ENCODE assay signal across 8 cellular contexts in genomic region chr7:139095194-139095659, GRCh38. TPM values are rescaled to one million over a fixed set of nuclear protein-coding genes. Genes with fewer than 3 reads are reported as not detected.
DNase-seq lines count a peak whose midpoint lies in the region; ATAC-seq and TF ChIP-seq lines count a peak whose summit lies in the region.

No MANE protein-coding gene starts in this region.

- TF ChIP-seq POLR2A in esophagus squamous epithelium (IDR thresholded peaks at IDR 0.05), result peak in 1 of 4 donors; percentile 24

- H3K36me3 Mint-ChIP-seq in CD8-positive, alpha-beta memory T cell, result peaks cover 0 to 74% (median 19%) of the 10 kb centered on the region in 3 donors

- H3K27ac ChIP-seq in CD8-positive, alpha-beta memory T cell (ENCODE audit: low read depth, low read length), result peak overlapping the region; percentile 40
- H3K27ac ChIP-seq in HUES48 (ENCODE audit: low read depth, low read length), result peak overlapping the region; percentile 21
- H3K27ac ChIP-seq in esophagus squamous epithelium, result peak overlapping the region in 2 of 4 donors; percentile 25 to 39

- H3K27me3 ChIP-seq in CD8-positive, alpha-beta memory T cell (ENCODE audit: insufficient read depth, low read length, poor library complexity, severe bottlenecking), result no peaks in the 10 kb centered on the region
- H3K27me3 ChIP-seq in HUES48 (ENCODE audit: control insufficient read depth, insufficient read depth, low read length) (no peaks in the 10 kb centered on the region), esophagus squamous epithelium (no peaks in the 10 kb centered on the region)

- no peaks in the 10 kb centered on the region for H3K27me3 Mint-ChIP-seq in CD8-positive, alpha-beta memory T cell

- H3K4me3 Mint-ChIP-seq in CD8-positive, alpha-beta memory T cell, result peak overlapping the region; percentile 77 to 92 (median 86)

- peaks cover 12% of the 10 kb centered on the region for H3K36me3 ChIP-seq in CD8-positive, alpha-beta memory T cell (ENCODE audit: insufficient read depth, low read length)
- H3K36me3 ChIP-seq in HUES48 (ENCODE audit: control insufficient read depth, insufficient read depth, low read length) (no peaks in the 10 kb centered on the region), esophagus squamous epithelium (peaks cover 0 to 36% (median 0%) of the 10 kb centered on the region in 3 donors)

- intact Hi-C loops in esophagus squamous epithelium (cut with DNase I), result no loop called here

- H3K4me1 ChIP-seq in CD8-positive, alpha-beta memory T cell (ENCODE audit: insufficient read depth, low read length), result peaks cover 82% of the 10 kb centered on the region
- H3K4me1 ChIP-seq in HUES48 (ENCODE audit: control insufficient read depth, insufficient read depth, low read length) (peaks cover 32% of the 10 kb centered on the region), esophagus squamous epithelium (peaks cover 0 to 70% (median 15%) of the 10 kb centered on the region in 3 donors)

- ATAC-seq in GM21423 (IDR thresholded peaks at IDR 0.05; ENCODE audit: unreplicated experiment), result peak; percentile 98

- POLR2A ChIA-PET in CD8-positive, alpha-beta memory T cell (lab: Charles Lee), result interaction anchor here (0.5 to 3.6 kb wide), 17 partner anchors 9 to 264 kb away, joined by 3 to 95 read pairs (median 6); partner anchors contain the start of gene LUC7L2

- H3K9me3 ChIP-seq in CD8-positive, alpha-beta memory T cell (ENCODE audit: low read length), result no peaks in the 10 kb centered on the region
- H3K9me3 ChIP-seq in HUES48 (ENCODE audit: control insufficient read depth, insufficient read depth, low read length), result no peaks in the 10 kb centered on the region
- no peaks in the 10 kb centered on the region for H3K9me3 ChIP-seq in esophagus squamous epithelium

- CTCF ChIA-PET in CD8-positive, alpha-beta memory T cell (lab: Charles Lee), result interaction anchor here (1.0 to 3.2 kb wide), 19 partner anchors 8 to 209 kb away, joined by 3 to 40 read pairs (median 6); partner anchors contain the start of gene ZC3HAV1

- no peak for TF ChIP-seq CTCF in esophagus squamous epithelium (IDR thresholded peaks at IDR 0.05)

- peak overlapping the region; percentile 74 to 99 (median 94) for H3K27ac Mint-ChIP-seq in CD8-positive, alpha-beta memory T cell

- H3K4me1 Mint-ChIP-seq in CD8-positive, alpha-beta memory T cell, result peaks cover 87 to 98% (median 97%) of the 10 kb centered on the region in 3 donors

- peak; percentile 65 to 95 (median 91) for DNase-seq in CD8-positive, alpha-beta memory T cell
- DNase-seq in activated CD4-positive, alpha-beta T cell treated with anti-CD3 and anti-CD28 coated beads for 48 hours, result peak; percentile 70
- DNase-seq in esophagus squamous epithelium (lab: John Stamatoyannopoulos, UW) (peak; percentile 9), NCI-H446 (lab: John Stamatoyannopoulos, UW) (no peak), COR-L47 (lab: John Stamatoyannopoulos, UW) (no peak)
- peak; percentile 76 for DNase-seq in stimulated activated CD8-positive, alpha-beta memory T cell treated with anti-CD3 and anti-CD28 coated beads, Interleukin-4, amount 100 ng/mL, for 48 hours

- 47 to 65% methylated on average over 13 of the region's 13 CpGs for WGBS in esophagus squamous epithelium, 2 donors

- no peaks in the 10 kb centered on the region for H3K9me3 Mint-ChIP-seq in CD8-positive, alpha-beta memory T cell

- H3K9ac ChIP-seq in HUES48 (ENCODE audit: low read depth, low read length), result no peak overlapping the region

- H3K4me3 ChIP-seq in CD8-positive, alpha-beta memory T cell (ENCODE audit: low read length), result peak overlapping the region; percentile 74
- no peak overlapping the region for H3K4me3 ChIP-seq in HUES48 (ENCODE audit: low read depth, low read length)
- H3K4me3 ChIP-seq in esophagus squamous epithelium, result no peak overlapping the region

RNA-seq across cellular contexts. Expression of gene ZC3HAV1, which starts 14.3 kb away (rescaled TPM):
- total RNA-seq in CD8-positive, alpha-beta memory T cell, result 10 to 100 TPM; 89.9 to 92.8 TPM
- 153 TPM for polyA plus RNA-seq in CD8-positive, alpha-beta memory T cell
- 10 to 100 TPM; 27.7 to 34.7 (median 29.2) TPM for total RNA-seq in esophagus squamous epithelium

RNA-seq across cellular contexts. Expression of gene ZC3HAV1L, which starts 59.4 kb away (rescaled TPM):
- 10 to 100 TPM; 12.6 to 13.6 TPM for total RNA-seq in CD8-positive, alpha-beta memory T cell
- polyA plus RNA-seq in CD8-positive, alpha-beta memory T cell, result 1.1 TPM
- 10 to 100 TPM; 12.5 to 24.0 (median 14.9) TPM for total RNA-seq in esophagus squamous epithelium

Comparison
In these comparisons a context has a peak if more than half of its experiments do, and no peak if none do; other contexts are left out.
1. DNase-seq: peak in CD8-positive, alpha-beta memory T cell (5 of 5), activated CD4-positive, alpha-beta T cell treated with anti-CD3 and anti-CD28 coated beads for 48 hours (single experiment), esophagus squamous epithelium (single experiment) and stimulated activated CD8-positive, alpha-beta memory T cell treated with anti-CD3 and anti-CD28 coated beads, Interleukin-4, amount 100 ng/mL, for 48 hours (single experiment); none in NCI-H446 (0 of 2) and COR-L47 (single experiment).